Comparison of ENCODE assay signal across 15 cellular contexts in the genomic region with DNA sequence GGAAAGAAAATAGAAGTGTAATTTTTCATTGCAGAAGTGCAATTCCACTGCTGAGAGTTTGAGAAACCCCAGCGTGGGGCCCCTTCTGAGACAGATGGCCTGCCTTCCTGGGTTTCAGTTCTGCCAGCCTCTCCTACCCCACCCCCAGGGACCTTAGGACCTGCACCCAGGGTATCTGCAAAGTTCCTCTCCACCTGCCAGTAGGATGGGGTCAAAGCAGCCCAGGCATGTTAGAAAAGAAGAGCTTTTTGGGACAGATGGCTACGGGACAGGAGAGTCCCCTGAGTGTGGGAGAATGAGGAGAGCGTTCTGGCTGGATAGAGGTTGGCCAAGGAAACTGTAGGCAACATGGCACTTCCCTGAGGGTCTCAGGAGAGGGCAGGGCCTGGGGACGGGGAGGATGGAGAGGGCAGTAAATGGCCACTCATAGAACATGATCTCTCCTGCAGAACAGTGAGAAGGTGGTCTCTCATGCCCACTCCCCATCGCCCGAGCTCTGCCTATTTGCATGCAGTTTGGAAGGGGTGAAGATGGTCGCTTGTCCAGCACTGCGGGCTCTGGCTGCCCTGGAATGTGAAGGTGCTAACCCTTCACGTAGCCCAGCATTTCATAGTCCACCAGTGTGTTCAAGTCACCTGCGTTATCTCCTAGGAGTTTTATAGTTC. TPM values are rescaled to one million over a fixed set of nuclear protein-coding genes. Genes with fewer than 3 reads are reported as not detected.
"Had no signal": no experiment of that assay in that cellular context is flagged by ENCODE, and none has a peak within 500 bp of the region (broad histone marks: within the 10 kb centered on the region; RNA-seq: fewer than 3 reads in every experiment).

No MANE protein-coding gene starts in this region.

- ATAC-seq: activated CD4-positive, CD25-positive, alpha-beta regulatory T cell treated with anti-CD3 and anti-CD28 coated beads, Interleukin-2, amount 50 U/mL, for 24 hours; left lung; psoas muscle; stimulated activated naive CD8-positive, alpha-beta T cell treated with anti-CD3 and anti-CD28 coated beads, Interleukin-15, Interleukin-2, amounts not matched to agents 100 U/mL and 50 U/mL, for 24 hours had no signal

- H3K36me3 ChIP-seq: left lung, suprapubic skin had no signal

- DNase-seq: activated gamma-delta T cell treated with Interleukin-2 at 50 U/mL for 16 hours; activated T-cell treated with anti-CD3 and anti-CD28 coated beads, Interleukin-2, amount 50 U/mL, for 24 hours; effector CD4-positive, alpha-beta T cell; foreskin melanocyte; left lung; mesenchymal stem cell; occipital lobe; psoas muscle; stimulated activated CD4-positive, alpha-beta T cell treated with anti-CD3 and anti-CD28 coated beads, Interleukin-4, amount 100 ng/mL, for 1 hour; stimulated activated CD8-positive, alpha-beta memory T cell treated with anti-CD3 and anti-CD28 coated beads, Interleukin-4, amount 100 ng/mL, for 48 hours; stimulated activated naive CD8-positive, alpha-beta T cell treated with anti-CD3 and anti-CD28 coated beads, Interleukin-15, Interleukin-2, amounts not matched to agents 100 U/mL and 50 U/mL, for 24 hours had no signal

- H3K4me1 ChIP-seq: psoas muscle had no signal

- H3K27ac ChIP-seq: left lung, psoas muscle, suprapubic skin had no signal

- H3K9me3 ChIP-seq: left lung, psoas muscle, suprapubic skin had no signal

- H3K4me3 ChIP-seq: left lung, psoas muscle, suprapubic skin had no signal

RNA-seq across cellular contexts. Expression of a gene that starts 0.3 kb away (rescaled TPM):
- total RNA-seq: astrocyte; occipital lobe; psoas muscle; T-helper 2 cell treated with Interferon-gamma antibody and Interleukin-4, amounts not matched to agents 100 ng/mL and 5 ng/mL, for 36 hours had no signal

RNA-seq across cellular contexts. Expression of a gene that starts 5.3 kb away (rescaled TPM):
- total RNA-seq: astrocyte; occipital lobe; psoas muscle; suprapubic skin; T-helper 2 cell treated with Interferon-gamma antibody and Interleukin-4, amounts not matched to agents 100 ng/mL and 5 ng/mL, for 36 hours had no signal
